ENCODE assay signal across 19 cellular contexts in genomic region chr19:4987286-4987685, GRCh38. TPM values are rescaled to one million over a fixed set of nuclear protein-coding genes. Genes with fewer than 3 reads are reported as not detected.
A peak's percentile ranks its signal among the peaks of the same experiment; 100 is the strongest.
DNase-seq lines count a peak whose midpoint lies in the region; ATAC-seq and TF ChIP-seq lines count a peak whose summit lies in the region.
"Had no signal": no experiment of that assay in that cellular context is flagged by ENCODE, and none has a peak within 500 bp of the region (broad histone marks: within the 10 kb centered on the region; RNA-seq: fewer than 3 reads in every experiment).

No MANE protein-coding gene starts in this region.

- TF ChIP-seq CTCF in stomach (IDR thresholded peaks at IDR 0.05), result no peak

- H3K36me3 ChIP-seq in HUES6 (ENCODE audit: control insufficient read depth, insufficient read depth, low read length), result no peaks in the 10 kb centered on the region
- H3K36me3 ChIP-seq in adipocyte (ENCODE audit: control insufficient read depth, insufficient read depth, low read length, severe bottlenecking), result peaks cover 4% of the 10 kb centered on the region
- peaks cover 8 to 36% of the 10 kb centered on the region in 2 experiments for H3K36me3 ChIP-seq in mesenchymal stem cell (ENCODE audit: control insufficient read depth in 1 of 2, insufficient read depth in 2 of 2, low read depth in 1 of 2, low read length in 2 of 2)
- H3K36me3 ChIP-seq in skeletal muscle tissue (ENCODE audit: control insufficient read depth in 3 of 3, insufficient read depth in 3 of 3, low read length in 3 of 3), result no peaks in the 10 kb centered on the region
- H3K36me3 ChIP-seq in stomach, result peaks cover 0 to 17% (median 8%) of the 10 kb centered on the region in 4 donors
- H3K36me3 ChIP-seq: Peyer's patch, transverse colon had no signal

- H2BK5ac ChIP-seq in mesenchymal stem cell (ENCODE audit: low read depth, low read length, poor library complexity, severe bottlenecking), result no peak overlapping the region

- H3K27me3 Mint-ChIP-seq in stimulated activated naive CD8-positive, alpha-beta T cell treated with anti-CD3 and anti-CD28 coated beads, Interleukin-15, amount 100 ng/mL, for 72 hours, result no peaks in the 10 kb centered on the region
- H3K27me3 Mint-ChIP-seq: activated T-cell treated with anti-CD3 and anti-CD28 coated beads, Interleukin-2, amount 50 U/mL, for 24 hours had no signal

- no peak for ATAC-seq in stimulated activated naive CD8-positive, alpha-beta T cell treated with anti-CD3 and anti-CD28 coated beads, Interleukin-15, amount 100 ng/mL, for 72 hours
- ATAC-seq: GM12878 had no signal

- TF ChIP-seq POLR2A in stomach (IDR thresholded peaks at IDR 0.05), result no peak

- peak overlapping the region in 1 of 2 experiments; percentile 5 for H3K18ac ChIP-seq in mesenchymal stem cell (ENCODE audit: low read depth in 1 of 2, low read length in 2 of 2)

- H3K9me3 ChIP-seq in HUES6 (ENCODE audit: control insufficient read depth, insufficient read depth, low read depth, low read length) (no peaks in the 10 kb centered on the region), adipocyte (ENCODE audit: control insufficient read depth, low read length) (no peaks in the 10 kb centered on the region), mesenchymal stem cell (ENCODE audit: control insufficient read depth, low read length) (peaks cover 9% of the 10 kb centered on the region), skeletal muscle tissue (ENCODE audit: control insufficient read depth in 3 of 3, low read length in 3 of 3) (no peaks in the 10 kb centered on the region), stomach (no peaks in the 10 kb centered on the region)
- H3K9me3 ChIP-seq: Peyer's patch, transverse colon had no signal

- H2AK5ac ChIP-seq in mesenchymal stem cell (ENCODE audit: low read length, severe bottlenecking), result no peak overlapping the region

- no peak overlapping the region for H3K4me3 ChIP-seq in HUES6 (ENCODE audit: low read depth, low read length)
- no peak overlapping the region for H3K4me3 ChIP-seq in adipocyte (ENCODE audit: low read length)
- H3K4me3 ChIP-seq in mesenchymal stem cell (ENCODE audit: insufficient read depth in 1 of 2, low read depth in 1 of 2, low read length in 2 of 2), result peak overlapping the region in 1 of 2 experiments; percentile 41
- peak overlapping the region in 1 of 3 donors; percentile 1 for H3K4me3 ChIP-seq in skeletal muscle tissue (ENCODE audit: low read length in 3 of 3)
- no peak overlapping the region for H3K4me3 ChIP-seq in stomach
- H3K4me3 ChIP-seq: GM12878, Peyer's patch, transverse colon had no signal

- no peak overlapping the region for H2AFZ ChIP-seq in mesenchymal stem cell (ENCODE audit: low read depth, low read length)

- DNase-seq in adipocyte (ENCODE audit: low read depth) (no peak), mesenchymal stem cell (peak; percentile 38), stomach (no peak), KBM-7 (no peak)
- DNase-seq in stimulated activated naive CD8-positive, alpha-beta T cell treated with anti-CD3 and anti-CD28 coated beads, Interleukin-15, amount 100 ng/mL, for 72 hours, result no peak
- DNase-seq in activated T-cell treated with anti-CD3 and anti-CD28 coated beads, Interleukin-2, amount 50 U/mL, for 1 hour, result no peak
- DNase-seq: activated CD4-positive, alpha-beta T cell treated with anti-CD3 and anti-CD28 coated beads, Interleukin-2, amount 50 U/mL, for 1 hour; activated T-cell treated with anti-CD3 and anti-CD28 coated beads, Interleukin-2, amount 50 U/mL, for 24 hours; amygdala; EL; NCI-H1436 treated with DMSO at 0.1 percent for 48 hours; NCI-H510A; Peyer's patch; transverse colon had no signal

- no peak overlapping the region for H3K27ac Mint-ChIP-seq in stimulated activated naive CD8-positive, alpha-beta T cell treated with anti-CD3 and anti-CD28 coated beads, Interleukin-15, amount 100 ng/mL, for 72 hours
- H3K27ac Mint-ChIP-seq: activated T-cell treated with anti-CD3 and anti-CD28 coated beads, Interleukin-2, amount 50 U/mL, for 24 hours; T-helper 1 cell treated with Interleukin-12 subunit alpha and Interleukin-12 subunit beta and Interleukin-4 antibody, amounts not matched to agents 30 μg/mL and 1 μg/mL, for 36 hours had no signal

- no peak overlapping the region for H3K4me3 Mint-ChIP-seq in stimulated activated naive CD8-positive, alpha-beta T cell treated with anti-CD3 and anti-CD28 coated beads, Interleukin-15, amount 100 ng/mL, for 72 hours
- H3K4me3 Mint-ChIP-seq: activated T-cell treated with anti-CD3 and anti-CD28 coated beads, Interleukin-2, amount 50 U/mL, for 24 hours; T-helper 1 cell treated with Interleukin-12 subunit alpha and Interleukin-12 subunit beta and Interleukin-4 antibody, amounts not matched to agents 30 μg/mL and 1 μg/mL, for 36 hours had no signal

- H3K4me1 Mint-ChIP-seq in stimulated activated naive CD8-positive, alpha-beta T cell treated with anti-CD3 and anti-CD28 coated beads, Interleukin-15, amount 100 ng/mL, for 72 hours, result peaks cover 34% of the 10 kb centered on the region

- H3K27me3 ChIP-seq in HUES6 (ENCODE audit: control insufficient read depth, insufficient read depth, low read length), result no peaks in the 10 kb centered on the region
- no peaks in the 10 kb centered on the region for H3K27me3 ChIP-seq in adipocyte (replicated peaks; ENCODE audit: control insufficient read depth, insufficient read depth, low read length)
- no peaks in the 10 kb centered on the region for H3K27me3 ChIP-seq in mesenchymal stem cell (ENCODE audit: control insufficient read depth in 1 of 2, insufficient read depth in 1 of 2, low read length in 2 of 2)
- H3K27me3 ChIP-seq in skeletal muscle tissue (ENCODE audit: control insufficient read depth in 3 of 3, insufficient read depth in 3 of 3, low read length in 3 of 3), result no peaks in the 10 kb centered on the region
- no peaks in the 10 kb centered on the region for H3K27me3 ChIP-seq in stomach
- H3K27me3 ChIP-seq: Peyer's patch, transverse colon had no signal

- H2BK15ac ChIP-seq in mesenchymal stem cell (ENCODE audit: low read depth, poor library complexity, severe bottlenecking), result no peak overlapping the region

- in situ Hi-C loops in KBM-7 (cut with MboI; ENCODE audit: low pct_unique_long_range_greater_than_20kb, low sequenced_read_pairs), result no loop called here

- no peak for TF ChIP-seq EP300 in stomach (IDR thresholded peaks at IDR 0.05)

- H2BK120ac ChIP-seq in mesenchymal stem cell (ENCODE audit: low read depth, low read length), result no peak overlapping the region

- peaks cover 41% of the 10 kb centered on the region for H3K79me1 ChIP-seq in mesenchymal stem cell (replicated peaks; ENCODE audit: low read length, poor library complexity, severe bottlenecking)

- no peak overlapping the region for H3K4ac ChIP-seq in mesenchymal stem cell (ENCODE audit: low read depth in 1 of 2, low read length in 2 of 2)

- H4K91ac ChIP-seq in mesenchymal stem cell (ENCODE audit: low read length), result no peak overlapping the region

- H3K9ac ChIP-seq in HUES6 (ENCODE audit: low read length) (peak overlapping the region; percentile 57), adipocyte (ENCODE audit: low read length) (peak overlapping the region; percentile 7), mesenchymal stem cell (ENCODE audit: low read length) (peak overlapping the region; percentile 54), skeletal muscle tissue (ENCODE audit: low read depth in 1 of 3, low read length in 3 of 3) (peak overlapping the region; percentile 13 to 54 (median 14))
- H3K9ac ChIP-seq: KMS-11 had no signal

- no peak overlapping the region for H3K14ac ChIP-seq in mesenchymal stem cell (ENCODE audit: low read length in 2 of 2)

- H3K4me2 ChIP-seq in mesenchymal stem cell (ENCODE audit: low read length, poor library complexity, severe bottlenecking), result no peak overlapping the region
- H3K4me2 ChIP-seq: KMS-11 had no signal

- peak overlapping the region; percentile 42; the same call in 1 of the 2 replicates for H3K27ac ChIP-seq in HUES6 (ENCODE audit: low read depth, low read length)
- H3K27ac ChIP-seq in mesenchymal stem cell (ENCODE audit: low read length, poor library complexity, severe bottlenecking), result no peak overlapping the region
- H3K27ac ChIP-seq in skeletal muscle tissue (ENCODE audit: low read depth, low read length), result no peak overlapping the region
- no peak overlapping the region for H3K27ac ChIP-seq in stomach
- H3K27ac ChIP-seq: KMS-11, Peyer's patch, transverse colon had no signal

- no peak overlapping the region for H4K8ac ChIP-seq in mesenchymal stem cell (ENCODE audit: low read length)

- H3K4me1 ChIP-seq in HUES6 (ENCODE audit: control insufficient read depth, insufficient read depth, low read length) (peaks cover 54% of the 10 kb centered on the region), adipocyte (ENCODE audit: control insufficient read depth, insufficient read depth, low read length) (peaks cover 24% of the 10 kb centered on the region), mesenchymal stem cell (ENCODE audit: control insufficient read depth, insufficient read depth, low read depth, low read length) (peaks cover 52% of the 10 kb centered on the region), skeletal muscle tissue (ENCODE audit: control insufficient read depth in 3 of 3, insufficient read depth in 3 of 3, low read length in 3 of 3) (peaks cover 49 to 56% (median 54%) of the 10 kb centered on the region in 3 donors), stomach (peaks cover 4 to 74% (median 47%) of the 10 kb centered on the region in 4 donors)

- H3K23ac ChIP-seq in mesenchymal stem cell (ENCODE audit: low read length in 2 of 2), result no peak overlapping the region

- peaks cover 0 to 9% of the 10 kb centered on the region in 2 donors for H3K9me3 Mint-ChIP-seq in stimulated activated naive CD8-positive, alpha-beta T cell treated with anti-CD3 and anti-CD28 coated beads, Interleukin-15, amount 100 ng/mL, for 72 hours
- H3K9me3 Mint-ChIP-seq: T-helper 1 cell treated with Interleukin-12 subunit alpha and Interleukin-12 subunit beta and Interleukin-4 antibody, amounts not matched to agents 30 μg/mL and 1 μg/mL, for 36 hours had no signal

- WGBS in mesenchymal stem cell, result 20% methylated on average over 11 of the region's 11 CpGs
- WGBS in stomach, 5 donors, result 54 to 61% (median 57%) methylated on average over 11 of the region's 11 CpGs

- no peak overlapping the region for H2BK12ac ChIP-seq in mesenchymal stem cell (ENCODE audit: low read length in 2 of 2)

- intact Hi-C loops in stomach (cut with DNase I; ENCODE audit: low total_unique reads), result no loop called here

RNA-seq across cellular contexts. Expression of gene KDM4B, which starts 18.4 kb away (rescaled TPM):
- 13.3 TPM for polyA plus RNA-seq in mesenchymal stem cell (2013, experiment 1 of 2)
- 11.9 TPM for polyA plus RNA-seq in mesenchymal stem cell (2013, experiment 2 of 2)
- 11.5 TPM for total RNA-seq in skeletal muscle tissue
- 100 to 1,000 TPM in 2 of 5 donors, 10 to 100 TPM in 3; 22.9 to 202 (median 59.1) TPM for total RNA-seq in stomach
- 10 to 100 TPM in 2 of 3 donors, 1 to 10 TPM in 1; 5.2 to 10.1 (median 10.0) TPM for polyA plus RNA-seq in stomach

Comparison
In these comparisons a context has a peak if more than half of its experiments do, and no peak if none do; other contexts are left out.
1. H3K9ac ChIP-seq: peak in every context shown above with its lines; median percentile 57 in HUES6; 54 in mesenchymal stem cell; 14 in skeletal muscle tissue; 7 in adipocyte.